ENCODE assay signal across 13 cellular contexts in the genomic region with DNA sequence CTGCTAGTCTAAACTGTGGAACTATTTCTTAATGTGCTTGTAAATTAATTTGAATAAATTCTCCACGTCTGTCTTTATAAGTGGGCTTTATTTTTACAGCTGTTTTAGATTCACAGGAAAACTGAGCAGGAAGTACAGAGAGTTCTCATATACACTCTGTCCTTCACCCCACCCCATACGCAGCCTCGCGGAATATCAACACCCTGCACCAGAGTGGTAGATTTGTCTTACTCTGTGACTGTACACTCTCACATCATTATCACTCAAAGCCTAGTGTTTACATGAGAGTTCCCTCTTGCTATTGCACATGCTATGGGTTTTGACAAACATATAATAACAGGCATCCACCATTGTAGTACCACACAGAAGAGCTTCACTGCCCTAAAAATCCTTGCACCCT.
"Had no signal": no experiment of that assay in that cellular context is flagged by ENCODE, and none has a peak within 500 bp of the region (broad histone marks: within the 10 kb centered on the region; RNA-seq: fewer than 3 reads in every experiment).

No MANE protein-coding gene starts in this region.

- H3K9me3 ChIP-seq: left lung, thyroid gland had no signal

- H3K36me3 ChIP-seq: left lung, thyroid gland had no signal

- DNase-seq: activated CD8-positive, alpha-beta T cell treated with anti-CD3 and anti-CD28 coated beads for 36 hours; activated naive CD4-positive, alpha-beta T cell; activated naive CD8-positive, alpha-beta T cell treated with anti-CD3 and anti-CD28 coated beads, Interleukin-2, amount 50 U/mL, for 24 hours; central memory CD4-positive, alpha-beta T cell; effector memory CD8-positive, alpha-beta T cell; immature natural killer cell; left lung; mesendoderm; posterior cingulate gyrus; T-helper 9 cell; thyroid gland had no signal

- H3K27me3 ChIP-seq: left lung, thyroid gland had no signal

- H3K27ac ChIP-seq: left lung, thyroid gland had no signal

- ATAC-seq: activated CD8-positive, alpha-beta T cell treated with anti-CD3 and anti-CD28 coated beads for 36 hours; activated naive CD8-positive, alpha-beta T cell treated with anti-CD3 and anti-CD28 coated beads, Interleukin-2, amount 50 U/mL, for 24 hours; effector memory CD8-positive, alpha-beta T cell; left lung; stimulated activated effector memory CD8-positive, alpha-beta T cell treated with anti-CD3 and anti-CD28 coated beads, Interleukin-12 subunit alpha, Interleukin-12 subunit beta, amount 100 ng/mL, for 72 hours had no signal

- H3K4me1 ChIP-seq: left lung, thyroid gland had no signal

- H3K4me3 ChIP-seq: left lung, thyroid gland had no signal

- FAIRE-seq: small intestine had no signal
